In the genomic region with DNA sequence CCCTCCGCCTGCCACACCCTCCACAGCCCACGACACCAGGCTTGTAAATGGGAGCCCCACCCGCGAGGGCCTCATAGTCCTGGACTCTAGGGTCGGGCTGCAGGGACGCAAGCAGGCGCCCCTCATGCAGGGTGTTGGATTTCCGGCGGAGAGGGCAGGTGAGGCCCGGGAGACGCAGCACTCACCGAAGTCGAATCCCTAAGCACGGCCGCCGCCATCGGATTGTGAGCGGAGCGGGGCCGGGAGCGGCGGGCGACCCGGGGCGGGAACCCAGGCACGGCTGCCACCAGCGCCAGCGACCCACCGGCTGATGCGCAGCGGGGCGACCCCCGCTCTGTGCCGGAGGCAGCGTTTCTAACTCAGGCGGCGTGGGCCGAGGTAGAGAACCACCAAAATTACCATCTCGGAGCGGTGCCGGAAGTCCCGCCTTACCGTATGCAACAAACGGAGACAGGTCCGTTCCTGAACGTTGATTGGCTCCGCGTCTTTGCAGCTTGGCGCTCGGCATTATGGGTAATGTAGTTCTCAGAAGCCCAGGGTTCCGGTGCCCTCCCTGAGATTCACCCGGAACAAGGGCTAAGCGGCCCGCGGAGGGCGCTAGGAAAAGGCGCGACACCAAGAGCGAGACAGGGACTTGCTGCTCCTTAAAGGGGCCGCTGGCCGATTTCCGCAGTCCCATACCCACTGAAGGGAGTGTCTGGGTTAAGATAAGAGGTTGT, we compare ENCODE assay signal across 8 cellular contexts. TPM values are rescaled to one million over a fixed set of nuclear protein-coding genes. Genes with fewer than 3 reads are reported as not detected.
DNase-seq lines count a peak whose midpoint lies in the region; ATAC-seq and TF ChIP-seq lines count a peak whose summit lies in the region.

TSS of gene ZNF416 (minus strand) at position 425 of the 719 bp plus-strand sequence. CDS start at position 218, 207 bp downstream.

- peak; percentile 83 for ATAC-seq in HG02610 (IDR thresholded peaks at IDR 0.05; ENCODE audit: unreplicated experiment)
- ATAC-seq in SK-N-SH treated with all-trans-retinoic acid at 6 μM for 48 hours, result peak; percentile 98
- ATAC-seq in omental fat pad (ENCODE audit: low FRiP score), result peak; percentile 99
- ATAC-seq in thoracic aorta (ENCODE audit: insufficient number of reproducible peaks, low FRiP score, low read depth), result peak; percentile 100

- peaks cover 29% of the 10 kb centered on the region for H3K9me3 ChIP-seq in thoracic aorta

- DNase-seq in GM10266 (ENCODE audit: extremely low spot score) (peak; percentile 98), NCI-H1092 (lab: John Stamatoyannopoulos, UW) (peak; percentile 94), glutamatergic neuron (peak; percentile 93), omental fat pad (ENCODE audit: low spot score) (peak; percentile 92), thoracic aorta (ENCODE audit: low spot score) (peak; percentile 96)

- peak within 1 kb of the TSS; percentile 73 for H3K27ac Mint-ChIP-seq in activated naive CD8-positive, alpha-beta T cell
- peak within 1 kb of the TSS; percentile 43 for H3K27ac Mint-ChIP-seq in glutamatergic neuron (ENCODE audit: unreplicated experiment)

- H3K27me3 Mint-ChIP-seq in activated naive CD8-positive, alpha-beta T cell, result no peaks in the 10 kb centered on the region
- peaks cover 2% of the 10 kb centered on the region for H3K27me3 Mint-ChIP-seq in glutamatergic neuron (ENCODE audit: unreplicated experiment)

- H3K27me3 ChIP-seq in thoracic aorta (replicated peaks; ENCODE audit: insufficient read depth), result no peaks in the 10 kb centered on the region

- peaks cover 36% of the 10 kb centered on the region for H3K36me3 Mint-ChIP-seq in activated naive CD8-positive, alpha-beta T cell
- peaks cover 44% of the 10 kb centered on the region for H3K36me3 Mint-ChIP-seq in glutamatergic neuron (ENCODE audit: unreplicated experiment)

- H3K27ac ChIP-seq in thoracic aorta, result peak within 1 kb of the TSS; percentile 24 to 49

- peak within 1 kb of the TSS; percentile 91 for H3K4me3 ChIP-seq in thoracic aorta

- peaks cover 29% of the 10 kb centered on the region for H3K36me3 ChIP-seq in thoracic aorta

- TF ChIP-seq CTCF in GM10266 (IDR thresholded peaks at IDR 0.05; ENCODE audit: control insufficient read depth, insufficient read depth, low read depth, missing control alignments), result peak; percentile 25
- no peak for TF ChIP-seq CTCF in glutamatergic neuron (IDR thresholded peaks at IDR 0.05; ENCODE audit: partially characterized antibody, unreplicated experiment)
- TF ChIP-seq CTCF in omental fat pad (IDR thresholded peaks at IDR 0.05), result no peak
- TF ChIP-seq CTCF in thoracic aorta (IDR thresholded peaks at IDR 0.05), result no peak

- peaks cover 25% of the 10 kb centered on the region for H3K4me1 Mint-ChIP-seq in activated naive CD8-positive, alpha-beta T cell (ENCODE audit: low read depth)
- H3K4me1 Mint-ChIP-seq in glutamatergic neuron (ENCODE audit: low read depth, unreplicated experiment), result no peaks in the 10 kb centered on the region

- peaks cover 27% of the 10 kb centered on the region for H3K9me3 Mint-ChIP-seq in activated naive CD8-positive, alpha-beta T cell (ENCODE audit: low read depth)
- H3K9me3 Mint-ChIP-seq in glutamatergic neuron (ENCODE audit: unreplicated experiment), result peaks cover 26% of the 10 kb centered on the region

- H3K4me3 Mint-ChIP-seq in activated naive CD8-positive, alpha-beta T cell, result peak within 1 kb of the TSS; percentile 84
- H3K4me3 Mint-ChIP-seq in glutamatergic neuron (ENCODE audit: unreplicated experiment), result peak within 1 kb of the TSS; percentile 86

- peaks cover 7 to 15% of the 10 kb centered on the region in 2 donors for H3K4me1 ChIP-seq in thoracic aorta (ENCODE audit: control insufficient read depth in 1 of 2, low read depth in 2 of 2)

TF ChIP-seq in SK-N-SH treated with all-trans-retinoic acid at 6 μM for 48 hours, 23 proteins besides CTCF, POLR2A, EP300 and RAD21:
- no peak for TF ChIP-seq TCF4 (CRISPR knock-in tag; IDR thresholded peaks at IDR 0.05; ENCODE audit: borderline replicate concordance)
- no peak for TF ChIP-seq POU6F1 (CRISPR knock-in tag; IDR thresholded peaks at IDR 0.05; ENCODE audit: borderline replicate concordance, low read depth)
- TF ChIP-seq, protein P1, sequence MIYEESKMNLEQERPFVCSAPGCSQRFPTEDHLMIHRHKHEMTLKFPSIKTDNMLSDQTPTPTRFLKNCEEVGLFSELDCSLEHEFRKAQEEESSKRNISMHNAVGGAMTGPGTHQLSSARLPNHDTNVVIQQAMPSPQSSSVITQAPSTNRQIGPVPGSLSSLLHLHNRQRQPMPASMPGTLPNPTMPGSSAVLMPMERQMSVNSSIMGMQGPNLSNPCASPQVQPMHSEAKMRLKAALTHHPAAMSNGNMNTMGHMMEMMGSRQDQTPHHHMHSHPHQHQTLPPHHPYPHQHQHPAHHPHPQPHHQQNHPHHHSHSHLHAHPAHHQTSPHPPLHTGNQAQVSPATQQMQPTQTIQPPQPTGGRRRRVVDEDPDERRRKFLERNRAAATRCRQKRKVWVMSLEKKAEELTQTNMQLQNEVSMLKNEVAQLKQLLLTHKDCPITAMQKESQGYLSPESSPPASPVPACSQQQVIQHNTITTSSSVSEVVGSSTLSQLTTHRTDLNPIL (CRISPR knock-in tag; IDR thresholded peaks at IDR 0.05; ENCODE audit: low read depth), result no peak
- TF ChIP-seq ISL1 (CRISPR knock-in tag; IDR thresholded peaks at IDR 0.05), result no peak
- TF ChIP-seq ZC3H10 (CRISPR knock-in tag; IDR thresholded peaks at IDR 0.05), result no peak
- TF ChIP-seq ZFP30 (CRISPR knock-in tag; IDR thresholded peaks at IDR 0.05), result no peak
- no peak for TF ChIP-seq RARB (CRISPR knock-in tag; IDR thresholded peaks at IDR 0.05)
- no peak for TF ChIP-seq CSDC2 (CRISPR knock-in tag; IDR thresholded peaks at IDR 0.05)
- TF ChIP-seq PPARA (CRISPR knock-in tag; IDR thresholded peaks at IDR 0.05; ENCODE audit: borderline replicate concordance), result no peak
- TF ChIP-seq OSR1 (CRISPR knock-in tag; IDR thresholded peaks at IDR 0.05), result no peak

RNA-seq across cellular contexts. Expression of gene ZNF416, which starts in this region (rescaled TPM):
- 11.2 TPM for total RNA-seq in glutamatergic neuron (ENCODE audit: unreplicated experiment)
- 1 to 10 TPM; 2.0 to 6.0 (median 3.7) TPM for total RNA-seq in omental fat pad
- total RNA-seq in thoracic aorta, result 1 to 10 TPM; 1.6 to 4.1 TPM

Comparison
In these comparisons a context has a peak if more than half of its experiments do, and no peak if none do; other contexts are left out.
1. Peak in every context shown above with its lines: DNase-seq, ATAC-seq, H3K4me3 ChIP-seq and H3K27ac ChIP-seq.